In genomic region chrX:54825716-54826428, GRCh38 we compare ENCODE assay signal across 1 cellular context.
TF ChIP-seq lines count a peak whose summit lies in the region.

No MANE protein-coding gene starts in this region.

TF ChIP-seq in GM23338, 12 proteins besides CTCF, POLR2A, EP300 and RAD21 (continued from another document):
- no peak for TF ChIP-seq CREB1 (CRISPR knock-in tag; IDR thresholded peaks at IDR 0.05; ENCODE audit: low read depth)
- no peak for TF ChIP-seq EZH2phosphoT487 (IDR thresholded peaks at IDR 0.05; ENCODE audit: unreplicated experiment)
- no peak for TF ChIP-seq STAT1 (IDR thresholded peaks at IDR 0.05; ENCODE audit: unreplicated experiment)
- no peak for TF ChIP-seq JUNB (IDR thresholded peaks at IDR 0.05; ENCODE audit: unreplicated experiment)
